Comparison of ENCODE assay signal across 20 cellular contexts in the genomic region with DNA sequence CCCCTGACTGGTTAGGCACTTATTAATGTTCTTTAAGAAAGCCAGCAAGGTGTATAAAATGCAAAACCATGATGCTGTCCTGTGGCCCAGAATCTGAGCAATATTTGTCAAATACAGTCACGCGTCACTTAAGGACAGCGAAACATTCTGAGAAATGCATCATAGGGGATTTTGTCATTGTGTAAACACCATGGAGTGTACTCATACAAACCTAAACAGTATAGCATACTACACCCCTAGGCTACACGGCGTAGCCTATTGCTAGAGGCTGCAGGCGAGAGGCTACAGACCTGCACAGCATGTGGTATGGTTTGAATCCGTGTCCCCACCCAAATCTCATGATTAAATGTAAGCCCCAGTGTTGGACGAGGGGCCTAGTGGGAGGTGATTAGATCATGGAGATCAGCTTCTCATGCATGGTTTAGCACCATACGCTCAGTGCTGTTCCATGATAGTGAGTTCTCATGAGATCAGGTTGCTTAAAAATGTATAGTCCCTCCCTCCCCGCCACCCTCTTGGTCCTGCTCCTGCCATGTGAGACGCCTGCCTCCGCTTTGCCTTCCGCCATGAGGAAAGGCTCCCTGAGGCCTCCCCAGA.
"Had no signal": no experiment of that assay in that cellular context is flagged by ENCODE, and none has a peak within 500 bp of the region (broad histone marks: within the 10 kb centered on the region; RNA-seq: fewer than 3 reads in every experiment).

No MANE protein-coding gene starts in this region.

- H3K27me3 Mint-ChIP-seq: naive B cell; stimulated activated naive B cell treated with anti-CD40 and anti-IgM and Interleukin-4, amounts not matched to agents 10 μg/mL and 1 μg/mL and 100 μg/mL, for 72 hours; stimulated activated naive CD8-positive, alpha-beta T cell treated with anti-CD3 and anti-CD28 coated beads, Interleukin-15, amount 100 ng/mL, for 72 hours had no signal

- FAIRE-seq: endothelial cell of umbilical vein, urothelium cell line had no signal

- H3K27me3 ChIP-seq: heart left ventricle, sigmoid colon, testis, transverse colon had no signal

- DNase-seq: effector CD4-positive, alpha-beta T cell; endodermal cell; foreskin melanocyte; heart left ventricle; hippocampal formation; mesendoderm; naive B cell; psoas muscle; sigmoid colon; stimulated activated CD4-positive, alpha-beta T cell treated with anti-CD3 and anti-CD28 coated beads, Interleukin-2, amount 100 ng/mL, for 24 hours; stimulated activated CD4-positive, alpha-beta T cell treated with anti-CD3 and anti-CD28 coated beads, Interleukin-4, amount 100 ng/mL, for 4 hours; stimulated activated naive B cell treated with anti-CD40 and anti-IgM and Interleukin-4, amounts not matched to agents 10 μg/mL and 1 μg/mL and 100 μg/mL, for 72 hours; stimulated activated naive CD8-positive, alpha-beta T cell treated with anti-CD3 and anti-CD28 coated beads, Interleukin-15, amount 100 ng/mL, for 72 hours; testis; transverse colon had no signal

- H3K36me3 ChIP-seq: transverse colon had no signal

- ATAC-seq: psoas muscle; stimulated activated naive B cell treated with anti-CD40 and anti-IgM and Interleukin-4, amounts not matched to agents 10 μg/mL and 1 μg/mL and 100 μg/mL, for 72 hours; stimulated activated naive CD8-positive, alpha-beta T cell treated with anti-CD3 and anti-CD28 coated beads, Interleukin-15, amount 100 ng/mL, for 72 hours had no signal

- H3K4me3 Mint-ChIP-seq: endodermal cell; naive B cell; nephron; stimulated activated naive B cell treated with anti-CD40 and anti-IgM and Interleukin-4, amounts not matched to agents 10 μg/mL and 1 μg/mL and 100 μg/mL, for 72 hours; stimulated activated naive CD8-positive, alpha-beta T cell treated with anti-CD3 and anti-CD28 coated beads, Interleukin-15, amount 100 ng/mL, for 72 hours had no signal

- H3K9me3 Mint-ChIP-seq: stimulated activated naive B cell treated with anti-CD40 and anti-IgM and Interleukin-4, amounts not matched to agents 10 μg/mL and 1 μg/mL and 100 μg/mL, for 72 hours had no signal

- H3K4me3 ChIP-seq: coronary artery, heart left ventricle, psoas muscle, sigmoid colon, skin epidermis, testis, transverse colon had no signal

- H3K4me1 Mint-ChIP-seq: endodermal cell had no signal

- H3K27ac Mint-ChIP-seq: endodermal cell; naive B cell; nephron; stimulated activated naive B cell treated with anti-CD40 and anti-IgM and Interleukin-4, amounts not matched to agents 10 μg/mL and 1 μg/mL and 100 μg/mL, for 72 hours; stimulated activated naive CD8-positive, alpha-beta T cell treated with anti-CD3 and anti-CD28 coated beads, Interleukin-15, amount 100 ng/mL, for 72 hours had no signal
